In genomic region chr6:113488812-113489685, GRCh38 we compare ENCODE assay signal across 10 cellular contexts.
DNase-seq lines count a peak whose midpoint lies in the region; ATAC-seq and TF ChIP-seq lines count a peak whose summit lies in the region.
"Had no signal": no experiment of that assay in that cellular context is flagged by ENCODE, and none has a peak within 500 bp of the region (broad histone marks: within the 10 kb centered on the region; RNA-seq: fewer than 3 reads in every experiment).

No MANE protein-coding gene starts in this region.

- no peak for TF ChIP-seq EP300 in SK-N-SH (IDR thresholded peaks at IDR 0.05; ENCODE audit: borderline replicate concordance in 1 of 2, low read depth in 1 of 2, low read length in 1 of 2)
- TF ChIP-seq EP300 in sigmoid colon (IDR thresholded peaks at IDR 0.05), result no peak

- intact Hi-C loops in sigmoid colon (cut with DNase I), result no loop called here

- H3K9me2 ChIP-seq in SK-N-SH (no peaks in the 10 kb centered on the region), OCI-LY1 (ENCODE audit: low read depth, low read length) (no peaks in the 10 kb centered on the region)

- no peaks in the 10 kb centered on the region for H3K27me3 ChIP-seq in SK-N-SH (ENCODE audit: insufficient read depth)
- no peaks in the 10 kb centered on the region for H3K27me3 ChIP-seq in OCI-LY1 (ENCODE audit: insufficient read depth, low read length)
- no peaks in the 10 kb centered on the region for H3K27me3 ChIP-seq in sigmoid colon
- H3K27me3 ChIP-seq: left lung had no signal

- POLR2A ChIA-PET in SK-N-SH (lab: Yijun Ruan, JAX), result no interaction called here

- H3K9me3 ChIP-seq in SK-N-SH (no peaks in the 10 kb centered on the region), OCI-LY1 (ENCODE audit: low read length) (no peaks in the 10 kb centered on the region), sigmoid colon (no peaks in the 10 kb centered on the region)
- H3K9me3 ChIP-seq: left lung had no signal

- DNase-seq in SK-N-SH, result no peak
- no peak for DNase-seq in fibroblast of mammary gland (ENCODE audit: low read depth)
- DNase-seq in sigmoid colon, result no peak
- no peak for DNase-seq in activated CD4-positive, alpha-beta T cell treated with anti-CD3 and anti-CD28 coated beads for 4 hours
- DNase-seq in coronary artery (ENCODE audit: low spot score), result no peak
- DNase-seq: left lung, SHP77 treated with DMSO at 0.1 percent for 48 hours had no signal

- H3F3A ChIP-seq in SK-N-SH (replicated peaks; ENCODE audit: insufficient read depth), result no peaks in the 10 kb centered on the region
- H3F3A ChIP-seq in OCI-LY1 (ENCODE audit: insufficient read depth, low read length), result no peaks in the 10 kb centered on the region

- no peak for TF ChIP-seq POLR2A in sigmoid colon (IDR thresholded peaks at IDR 0.05)

- H2AFZ ChIP-seq in SK-N-SH (ENCODE audit: low read depth) (no peak overlapping the region), OCI-LY1 (ENCODE audit: low read length) (no peak overlapping the region)

- H3K27ac ChIP-seq in SK-N-SH (ENCODE audit: low read depth in 2 of 2, low read length in 1 of 2), result no peak overlapping the region
- H3K27ac ChIP-seq in OCI-LY1 (ENCODE audit: low read depth, low read length, poor library complexity, severe bottlenecking), result no peak overlapping the region
- H3K27ac ChIP-seq in sigmoid colon, result peak overlapping the region in 2 of 4 donors; percentile 33 to 38
- H3K27ac ChIP-seq in coronary artery, result no peak overlapping the region
- H3K27ac ChIP-seq: left lung had no signal

- 83% methylated on average over 4 of the region's 4 CpGs for WGBS in SK-N-SH (ENCODE audit: low lambda C conversion rate)
- WGBS in sigmoid colon, 2 donors, result 46 to 58% methylated on average over 4 of the region's 4 CpGs

- H3K4me3 ChIP-seq in SK-N-SH (ENCODE audit: low read depth in 2 of 2, low read length in 1 of 2), result no peak overlapping the region
- H3K4me3 ChIP-seq in OCI-LY1 (ENCODE audit: low read depth, low read length, poor library complexity, severe bottlenecking), result no peak overlapping the region
- H3K4me3 ChIP-seq in fibroblast of mammary gland (ENCODE audit: control insufficient read depth, low read depth, low read length), result no peak overlapping the region
- H3K4me3 ChIP-seq in sigmoid colon, result no peak overlapping the region
- no peak overlapping the region for H3K4me3 ChIP-seq in coronary artery
- H3K4me3 ChIP-seq: left lung had no signal

- no peaks in the 10 kb centered on the region for H3K4me1 ChIP-seq in SK-N-SH (ENCODE audit: control insufficient read depth in 1 of 2, insufficient read depth in 2 of 2, low read depth in 1 of 2, low read length in 1 of 2)
- H3K4me1 ChIP-seq in OCI-LY1 (ENCODE audit: insufficient read depth, low read length, severe bottlenecking), result no peaks in the 10 kb centered on the region
- peaks cover 0 to 17% (median 8%) of the 10 kb centered on the region in 4 donors for H3K4me1 ChIP-seq in sigmoid colon
- H3K4me1 ChIP-seq: left lung had no signal

- H3K36me3 ChIP-seq in SK-N-SH (replicated peaks in 1 of 2; ENCODE audit: control insufficient read depth in 1 of 2, insufficient read depth in 2 of 2, low read length in 1 of 2) (no peaks in the 10 kb centered on the region), OCI-LY1 (ENCODE audit: insufficient read depth, low read length) (no peaks in the 10 kb centered on the region), sigmoid colon (no peaks in the 10 kb centered on the region)
- H3K36me3 ChIP-seq: left lung had no signal

- no peak overlapping the region for H3K9ac ChIP-seq in SK-N-SH
- no peak overlapping the region for H3K9ac ChIP-seq in OCI-LY1 (ENCODE audit: low read length)

- no peak overlapping the region for H3K4me2 ChIP-seq in SK-N-SH
- H3K4me2 ChIP-seq in OCI-LY1 (ENCODE audit: low read length), result no peak overlapping the region

- TF ChIP-seq CTCF in SK-N-SH (IDR thresholded peaks at IDR 0.05), result peak; percentile 37; the same call in 1 of the 2 replicates
- TF ChIP-seq CTCF in OCI-LY1 (IDR thresholded peaks at IDR 0.05; ENCODE audit: low read length), result peak; percentile 21; the same call in 1 of the 2 replicates
- peak; percentile 6 for TF ChIP-seq CTCF in fibroblast of mammary gland (conservative IDR thresholded peaks at IDR 0.05; ENCODE audit: control insufficient read depth, insufficient read depth, low read depth, low read length)
- no peak for TF ChIP-seq CTCF in sigmoid colon (IDR thresholded peaks at IDR 0.05)
- TF ChIP-seq CTCF in coronary artery (IDR thresholded peaks at IDR 0.05), result no peak

- CTCF ChIA-PET in SK-N-SH (lab: Yijun Ruan, JAX), result no interaction called here

- ATAC-seq in SK-N-SH treated with all-trans-retinoic acid at 6 μM for 48 hours (no peak), GM21515 (IDR thresholded peaks at IDR 0.05; ENCODE audit: unreplicated experiment) (no peak)
- ATAC-seq: left lung had no signal

- H4K20me1 ChIP-seq in SK-N-SH (ENCODE audit: insufficient read depth) (no peaks in the 10 kb centered on the region), OCI-LY1 (ENCODE audit: insufficient read depth, low read length) (no peaks in the 10 kb centered on the region)

- H3K79me2 ChIP-seq in SK-N-SH (ENCODE audit: insufficient read depth) (no peaks in the 10 kb centered on the region), OCI-LY1 (ENCODE audit: insufficient read depth, low read length) (no peaks in the 10 kb centered on the region)

- TF ChIP-seq RAD21 in SK-N-SH (IDR thresholded peaks at IDR 0.05; ENCODE audit: low read length), result no peak

TF ChIP-seq in SK-N-SH, 30 proteins besides CTCF, POLR2A, EP300 and RAD21 (continues in another document):
- TF ChIP-seq TEAD4 (IDR thresholded peaks at IDR 0.05; ENCODE audit: borderline replicate concordance, insufficient read depth) (no peak), GATA2 (CRISPR knock-in tag; IDR thresholded peaks at IDR 0.05) (no peak), POLR2AphosphoS5 (IDR thresholded peaks at IDR 0.05; ENCODE audit: low read depth, low read length) (no peak), USF1 (IDR thresholded peaks at IDR 0.05; ENCODE audit: borderline replicate concordance, low read depth) (no peak), ZBTB33 (IDR thresholded peaks at IDR 0.05; ENCODE audit: borderline replicate concordance, low read depth) (no peak), NFIC (IDR thresholded peaks at IDR 0.05; ENCODE audit: borderline replicate concordance) (no peak), ELF1 (IDR thresholded peaks at IDR 0.05) (no peak), RCOR1 (IDR thresholded peaks at IDR 0.05; ENCODE audit: low read length) (no peak), RXRA (IDR thresholded peaks at IDR 0.05; ENCODE audit: borderline replicate concordance, low read depth) (no peak)

TF ChIP-seq in SK-N-SH treated with all-trans-retinoic acid at 6 μM for 48 hours, 23 proteins besides CTCF, POLR2A, EP300 and RAD21:
- no peak for TF ChIP-seq SNAI2 (CRISPR knock-in tag; IDR thresholded peaks at IDR 0.05)
- TF ChIP-seq CSDC2 (CRISPR knock-in tag; IDR thresholded peaks at IDR 0.05), result no peak
- TF ChIP-seq POU6F1 (CRISPR knock-in tag; IDR thresholded peaks at IDR 0.05; ENCODE audit: borderline replicate concordance, low read depth), result no peak
- TF ChIP-seq RARB (CRISPR knock-in tag; IDR thresholded peaks at IDR 0.05), result no peak
- TF ChIP-seq ZNF70 (CRISPR knock-in tag; IDR thresholded peaks at IDR 0.05), result no peak
- TF ChIP-seq ISL1 (CRISPR knock-in tag; IDR thresholded peaks at IDR 0.05), result no peak

Comparison
In these comparisons a context has a peak if more than half of its experiments do, and no peak if none do; other contexts are left out.
1. CTCF ChIP-seq: peak in SK-N-SH (single experiment), OCI-LY1 (single experiment) and fibroblast of mammary gland (single experiment); none in sigmoid colon (0 of 4) and coronary artery (single experiment).